ENCODE assay signal across 7 cellular contexts in genomic region chr1:64769971-64770370, GRCh38.
"Had no signal": no experiment of that assay in that cellular context is flagged by ENCODE, and none has a peak within 500 bp of the region (broad histone marks: within the 10 kb centered on the region; RNA-seq: fewer than 3 reads in every experiment).

No MANE protein-coding gene starts in this region.

- H3K4me3 ChIP-seq: GM23248, K562 had no signal

- H3K27ac ChIP-seq: GM23248 had no signal

- DNase-seq: GM23248, GOT3, H9, HCEC 1CT, IMR-90 had no signal

- FAIRE-seq: HTR-8/SVneo, K562 had no signal
